ENCODE assay signal across 1 cellular context in the genomic region with DNA sequence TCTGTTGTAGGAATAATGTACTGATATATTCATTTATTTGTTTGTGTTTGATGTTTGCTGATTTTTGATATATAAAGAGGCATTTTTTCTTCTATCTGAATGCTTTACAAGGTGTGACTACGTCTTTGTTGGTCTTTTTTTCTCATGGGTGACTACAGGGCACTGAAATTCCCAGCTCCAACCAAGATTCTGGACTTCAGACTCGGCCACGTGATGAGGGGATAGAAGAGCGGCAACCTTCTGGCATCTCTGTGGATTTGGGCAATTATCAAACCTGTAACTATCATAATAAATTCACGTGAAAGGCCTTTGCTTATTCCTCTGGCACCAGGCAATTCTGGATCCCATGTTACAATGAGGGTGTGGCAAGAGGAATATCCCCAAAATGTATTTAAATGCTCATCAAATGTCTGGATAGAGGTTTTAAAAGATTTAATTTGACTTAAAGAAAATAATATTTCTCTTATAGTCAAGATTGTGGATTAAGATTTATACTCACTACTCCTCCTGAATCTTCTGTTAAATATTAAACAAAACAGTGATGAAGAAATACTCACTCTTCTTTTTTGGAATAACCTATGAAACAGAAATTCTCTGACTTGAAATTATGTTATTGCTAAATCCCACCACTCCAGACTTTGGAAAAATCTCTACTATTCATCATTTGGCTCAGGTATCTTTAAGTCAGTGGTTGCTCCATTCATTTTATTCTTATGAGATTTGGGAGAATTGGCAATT.
TF ChIP-seq lines count a peak whose summit lies in the region.

No MANE protein-coding gene starts in this region.

TF ChIP-seq in SK-N-SH, 30 proteins besides CTCF, POLR2A, EP300 and RAD21 (continued from another document):
- TF ChIP-seq PBX3 (IDR thresholded peaks at IDR 0.05) = no peak
- no peak for TF ChIP-seq TCF12 (IDR thresholded peaks at IDR 0.05)
- TF ChIP-seq TEAD4 (IDR thresholded peaks at IDR 0.05; ENCODE audit: borderline replicate concordance, insufficient read depth) = no peak
- TF ChIP-seq, protein P1, sequence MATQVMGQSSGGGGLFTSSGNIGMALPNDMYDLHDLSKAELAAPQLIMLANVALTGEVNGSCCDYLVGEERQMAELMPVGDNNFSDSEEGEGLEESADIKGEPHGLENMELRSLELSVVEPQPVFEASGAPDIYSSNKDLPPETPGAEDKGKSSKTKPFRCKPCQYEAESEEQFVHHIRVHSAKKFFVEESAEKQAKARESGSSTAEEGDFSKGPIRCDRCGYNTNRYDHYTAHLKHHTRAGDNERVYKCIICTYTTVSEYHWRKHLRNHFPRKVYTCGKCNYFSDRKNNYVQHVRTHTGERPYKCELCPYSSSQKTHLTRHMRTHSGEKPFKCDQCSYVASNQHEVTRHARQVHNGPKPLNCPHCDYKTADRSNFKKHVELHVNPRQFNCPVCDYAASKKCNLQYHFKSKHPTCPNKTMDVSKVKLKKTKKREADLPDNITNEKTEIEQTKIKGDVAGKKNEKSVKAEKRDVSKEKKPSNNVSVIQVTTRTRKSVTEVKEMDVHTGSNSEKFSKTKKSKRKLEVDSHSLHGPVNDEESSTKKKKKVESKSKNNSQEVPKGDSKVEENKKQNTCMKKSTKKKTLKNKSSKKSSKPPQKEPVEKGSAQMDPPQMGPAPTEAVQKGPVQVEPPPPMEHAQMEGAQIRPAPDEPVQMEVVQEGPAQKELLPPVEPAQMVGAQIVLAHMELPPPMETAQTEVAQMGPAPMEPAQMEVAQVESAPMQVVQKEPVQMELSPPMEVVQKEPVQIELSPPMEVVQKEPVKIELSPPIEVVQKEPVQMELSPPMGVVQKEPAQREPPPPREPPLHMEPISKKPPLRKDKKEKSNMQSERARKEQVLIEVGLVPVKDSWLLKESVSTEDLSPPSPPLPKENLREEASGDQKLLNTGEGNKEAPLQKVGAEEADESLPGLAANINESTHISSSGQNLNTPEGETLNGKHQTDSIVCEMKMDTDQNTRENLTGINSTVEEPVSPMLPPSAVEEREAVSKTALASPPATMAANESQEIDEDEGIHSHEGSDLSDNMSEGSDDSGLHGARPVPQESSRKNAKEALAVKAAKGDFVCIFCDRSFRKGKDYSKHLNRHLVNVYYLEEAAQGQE (IDR thresholded peaks at IDR 0.05; ENCODE audit: low read depth, low read length) = no peak
- no peak for TF ChIP-seq NRF1 (IDR thresholded peaks at IDR 0.05; ENCODE audit: low read depth, low read length)
- no peak for TF ChIP-seq RCOR1 (IDR thresholded peaks at IDR 0.05; ENCODE audit: low read length)
- TF ChIP-seq GABPA (IDR thresholded peaks at IDR 0.05; ENCODE audit: low read depth) = no peak
- TF ChIP-seq MAX (IDR thresholded peaks at IDR 0.05; ENCODE audit: low read depth) = no peak
- TF ChIP-seq NFIC (IDR thresholded peaks at IDR 0.05; ENCODE audit: borderline replicate concordance) = no peak
- TF ChIP-seq, protein P2, sequence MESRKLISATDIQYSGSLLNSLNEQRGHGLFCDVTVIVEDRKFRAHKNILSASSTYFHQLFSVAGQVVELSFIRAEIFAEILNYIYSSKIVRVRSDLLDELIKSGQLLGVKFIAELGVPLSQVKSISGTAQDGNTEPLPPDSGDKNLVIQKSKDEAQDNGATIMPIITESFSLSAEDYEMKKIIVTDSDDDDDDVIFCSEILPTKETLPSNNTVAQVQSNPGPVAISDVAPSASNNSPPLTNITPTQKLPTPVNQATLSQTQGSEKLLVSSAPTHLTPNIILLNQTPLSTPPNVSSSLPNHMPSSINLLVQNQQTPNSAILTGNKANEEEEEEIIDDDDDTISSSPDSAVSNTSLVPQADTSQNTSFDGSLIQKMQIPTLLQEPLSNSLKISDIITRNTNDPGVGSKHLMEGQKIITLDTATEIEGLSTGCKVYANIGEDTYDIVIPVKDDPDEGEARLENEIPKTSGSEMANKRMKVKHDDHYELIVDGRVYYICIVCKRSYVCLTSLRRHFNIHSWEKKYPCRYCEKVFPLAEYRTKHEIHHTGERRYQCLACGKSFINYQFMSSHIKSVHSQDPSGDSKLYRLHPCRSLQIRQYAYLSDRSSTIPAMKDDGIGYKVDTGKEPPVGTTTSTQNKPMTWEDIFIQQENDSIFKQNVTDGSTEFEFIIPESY (IDR thresholded peaks at IDR 0.05; ENCODE audit: borderline replicate concordance, low read depth) = no peak
TF ChIP-seq in SK-N-SH: peak in this region for 0.
